8 cellular contexts compared by ENCODE assay signal in the genomic region with DNA sequence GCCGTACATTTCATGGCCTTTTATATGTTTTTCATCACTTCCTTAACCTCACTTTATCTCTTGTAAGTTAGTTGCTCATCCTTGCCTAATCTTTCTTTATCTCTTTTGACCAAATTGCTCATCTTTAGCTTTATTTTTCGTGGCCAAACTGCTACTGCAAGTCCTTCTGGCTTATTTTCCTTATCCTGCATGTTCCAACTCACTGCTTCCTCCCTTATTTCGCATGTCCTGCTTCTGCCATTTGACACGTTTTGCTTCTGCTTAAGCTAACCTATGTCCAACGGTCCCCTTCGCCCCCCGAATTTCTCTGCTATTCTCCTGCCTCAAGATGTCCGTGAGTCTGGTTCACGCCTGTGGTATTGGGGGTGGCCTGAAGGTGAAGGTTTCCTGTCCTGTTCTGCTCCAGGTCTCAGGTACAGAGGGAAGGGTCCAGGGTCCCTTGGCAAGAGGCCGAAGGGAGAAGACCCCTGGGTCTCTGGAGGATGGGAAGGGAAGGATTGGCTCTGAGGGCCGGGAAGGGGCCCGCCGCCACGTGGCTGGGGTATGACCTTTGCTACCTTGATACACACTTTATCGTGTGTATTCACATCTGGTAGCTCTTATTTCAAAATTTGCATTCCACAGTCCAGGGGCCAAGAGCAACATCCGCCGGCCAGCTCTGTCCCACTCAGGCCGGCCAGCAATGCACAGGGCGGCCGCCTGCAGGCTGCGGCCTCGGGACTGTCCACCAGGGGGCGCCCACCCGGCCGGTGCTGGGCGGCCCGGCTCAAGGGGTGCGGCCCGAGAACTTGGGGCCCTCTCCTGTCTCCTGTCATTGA. TPM values are rescaled to one million over a fixed set of nuclear protein-coding genes. Genes with fewer than 3 reads are reported as not detected.
DNase-seq lines count a peak whose midpoint lies in the region; ATAC-seq and TF ChIP-seq lines count a peak whose summit lies in the region.

No MANE protein-coding gene starts in this region.

- H3K36me3 Mint-ChIP-seq in progenitor cell of endocrine pancreas (ENCODE audit: insufficient read depth), result no peaks in the 10 kb centered on the region

- peak; percentile 58 for ATAC-seq in GM21390 (IDR thresholded peaks at IDR 0.05; ENCODE audit: unreplicated experiment)
- ATAC-seq in GM19455 (IDR thresholded peaks at IDR 0.05; ENCODE audit: unreplicated experiment), result no peak

- no peak overlapping the region for H3K27ac Mint-ChIP-seq in progenitor cell of endocrine pancreas

- H3K27me3 Mint-ChIP-seq in progenitor cell of endocrine pancreas, result peaks cover 24% of the 10 kb centered on the region

- no peaks in the 10 kb centered on the region for H3K4me1 Mint-ChIP-seq in progenitor cell of endocrine pancreas (ENCODE audit: low read depth)

- no peaks in the 10 kb centered on the region for H3K9me3 Mint-ChIP-seq in progenitor cell of endocrine pancreas (ENCODE audit: low read depth)

- DNase-seq in AML-193 (lab: John Stamatoyannopoulos, UW), result peak; percentile 32 to 60
- DNase-seq in OCI-M2 (lab: John Stamatoyannopoulos, UW; ENCODE audit: unreplicated experiment), result peak; percentile 71
- peak; percentile 55 to 62 for DNase-seq in activated T-helper 1 cell treated with anti-CD3 and anti-CD28 coated beads, Interleukin-2, amount 50 U/mL, for 16 hours (ENCODE audit: low read depth in 1 of 2, low spot score in 1 of 2)
- DNase-seq in foreskin fibroblast, result peak; percentile 77 to 91
- DNase-seq in progenitor cell of endocrine pancreas (ENCODE audit: low spot score, unreplicated experiment), result peak; percentile 68
- no peak for DNase-seq in DMS153 (lab: John Stamatoyannopoulos, UW)

- H3K4me3 Mint-ChIP-seq in progenitor cell of endocrine pancreas (ENCODE audit: low read depth), result no peak overlapping the region

- TF ChIP-seq CTCF in foreskin fibroblast (IDR thresholded peaks at IDR 0.05; ENCODE audit: low read depth, low read length) (peak; percentile 98), progenitor cell of endocrine pancreas (IDR thresholded peaks at IDR 0.05; ENCODE audit: unreplicated experiment) (peak; percentile 99)

- H3K4me3 ChIP-seq in foreskin fibroblast (ENCODE audit: low read depth in 1 of 2, low read length in 2 of 2), result no peak overlapping the region

RNA-seq across cellular contexts. Expression of a gene that starts 2.9 kb away (rescaled TPM):
- total RNA-seq in progenitor cell of endocrine pancreas, result not detected in 2 replicates

RNA-seq across cellular contexts. Expression of a gene that starts 6.0 kb away (rescaled TPM):
- 36.3 and 36.6 TPM in 2 replicates for total RNA-seq in progenitor cell of endocrine pancreas

RNA-seq across cellular contexts. Expression of a gene that starts 9.0 kb away (rescaled TPM):
- total RNA-seq in progenitor cell of endocrine pancreas, result 12.9 and 16.8 TPM in 2 replicates

RNA-seq across cellular contexts. Expression of a gene that starts 17.5 kb away (rescaled TPM):
- 62.6 and 69.7 TPM in 2 replicates for total RNA-seq in progenitor cell of endocrine pancreas

RNA-seq across cellular contexts. Expression of a gene that starts 20.8 kb away (rescaled TPM):
- total RNA-seq in progenitor cell of endocrine pancreas, result 1.1 and 1.6 TPM in 2 replicates
